Comparison of ENCODE assay signal across 8 cellular contexts in the genomic region with DNA sequence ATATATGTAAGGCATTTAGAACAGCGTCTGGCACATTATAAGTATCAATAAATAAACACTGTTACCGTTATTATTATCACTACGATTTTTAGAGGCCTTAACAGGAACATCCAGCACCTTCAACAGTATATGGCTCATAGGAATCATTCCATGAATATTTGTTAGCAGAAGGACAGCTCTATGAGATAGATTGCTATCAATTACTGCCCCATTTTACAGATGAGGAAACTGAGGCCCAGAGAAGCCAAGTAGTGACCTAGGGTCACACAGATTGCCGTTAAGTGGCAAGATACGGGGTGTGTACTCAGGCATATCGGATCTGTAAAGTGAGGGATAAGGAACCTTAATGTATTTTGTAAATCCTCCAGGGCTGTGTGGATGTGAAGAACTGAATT. TPM values are rescaled to one million over a fixed set of nuclear protein-coding genes. Genes with fewer than 3 reads are reported as not detected.
DNase-seq lines count a peak whose midpoint lies in the region; ATAC-seq and TF ChIP-seq lines count a peak whose summit lies in the region.

No MANE protein-coding gene starts in this region.

- H3K4me3 ChIP-seq in AG09309 (ENCODE audit: control insufficient read depth, low read depth, low read length) (peak overlapping the region; percentile 86), Karpas-422 (ENCODE audit: low read length) (peak overlapping the region; percentile 80), colonic mucosa (peak overlapping the region; percentile 91)

- peak overlapping the region; percentile 71 for H3K4me2 ChIP-seq in Karpas-422 (ENCODE audit: low read depth, low read length, poor library complexity, severe bottlenecking)

- no peak for ATAC-seq in naive thymus-derived CD8-positive, alpha-beta T cell
- ATAC-seq in HG03135 (IDR thresholded peaks at IDR 0.05; ENCODE audit: unreplicated experiment) (no peak), HG03565 (IDR thresholded peaks at IDR 0.05; ENCODE audit: unreplicated experiment) (no peak), HG03097 (IDR thresholded peaks at IDR 0.05; ENCODE audit: low FRiP score, unreplicated experiment) (no peak)

- H3K36me3 Mint-ChIP-seq in naive thymus-derived CD8-positive, alpha-beta T cell = peaks cover 0 to 12% (median 2%) of the 10 kb centered on the region in 3 donors

- H3K9me3 ChIP-seq in Karpas-422 (ENCODE audit: low read length) = no peaks in the 10 kb centered on the region
- H3K9me3 ChIP-seq in colonic mucosa = no peaks in the 10 kb centered on the region

- H3K27ac Mint-ChIP-seq in naive thymus-derived CD8-positive, alpha-beta T cell = peak overlapping the region; percentile 94 to 100 (median 99)

- H4K20me1 ChIP-seq in Karpas-422 (ENCODE audit: insufficient read depth, low read depth, low read length) = no peaks in the 10 kb centered on the region

- H3K27me3 Mint-ChIP-seq in naive thymus-derived CD8-positive, alpha-beta T cell = peaks cover 0 to 3% (median 0%) of the 10 kb centered on the region in 5 donors

- no peak overlapping the region for H3K27ac ChIP-seq in Karpas-422 (ENCODE audit: low read length)
- H3K27ac ChIP-seq in colonic mucosa = peak overlapping the region; percentile 98

- peaks cover 12 to 38% (median 30%) of the 10 kb centered on the region in 4 donors for H3K4me1 Mint-ChIP-seq in naive thymus-derived CD8-positive, alpha-beta T cell

- H3K9me2 ChIP-seq in Karpas-422 (replicated peaks; ENCODE audit: insufficient read depth, low read length) = no peaks in the 10 kb centered on the region

- H3K4me1 ChIP-seq in Karpas-422 (ENCODE audit: low read length) = peaks cover 36% of the 10 kb centered on the region
- H3K4me1 ChIP-seq in colonic mucosa = peaks cover 4% of the 10 kb centered on the region

- H3K27me3 ChIP-seq in Karpas-422 (ENCODE audit: low read length) (no peaks in the 10 kb centered on the region), colonic mucosa (no peaks in the 10 kb centered on the region)

- H3K4me3 Mint-ChIP-seq in naive thymus-derived CD8-positive, alpha-beta T cell = peak overlapping the region; percentile 96 to 100 (median 98)

- H3K79me2 ChIP-seq in Karpas-422 (ENCODE audit: low read length) = peaks cover 34% of the 10 kb centered on the region

- DNase-seq in AG09309 (ENCODE audit: low read depth) (no peak), Karpas-422 (no peak), colonic mucosa (no peak), globus pallidus (ENCODE audit: low spot score) (no peak)
- DNase-seq in naive thymus-derived CD8-positive, alpha-beta T cell = no peak

- POLR2A ChIA-PET in naive thymus-derived CD8-positive, alpha-beta T cell (lab: Charles Lee) = interaction anchor here (0.5 to 3.1 kb wide), 14 partner anchors 13 to 1228 kb away, joined by 3 to 49 read pairs (median 5); a partner anchor contains a TSS

- H3K9ac ChIP-seq in Karpas-422 (ENCODE audit: low read length) = peak overlapping the region; percentile 66
- no peak overlapping the region for H3K9ac ChIP-seq in colonic mucosa (ENCODE audit: low read depth in 2 of 2, low read length in 2 of 2)

- intact Hi-C loops in colonic mucosa (cut with DNase I) = loop anchor here (2.0 to 5.0 kb wide), 2 partner anchors 75 to 96 kb away; a partner anchor contains a TSS

- H3K9me3 Mint-ChIP-seq in naive thymus-derived CD8-positive, alpha-beta T cell = peaks cover 0 to 3% (median 0%) of the 10 kb centered on the region in 9 donors

- peaks cover 4% of the 10 kb centered on the region; the same call in 1 of the 2 replicates for H3K36me3 ChIP-seq in Karpas-422 (ENCODE audit: insufficient read depth, low read length)
- H3K36me3 ChIP-seq in colonic mucosa = no peaks in the 10 kb centered on the region

- peak overlapping the region; percentile 85 for H2AFZ ChIP-seq in Karpas-422 (ENCODE audit: low read length)

- no peak for TF ChIP-seq CTCF in AG09309 (IDR thresholded peaks at IDR 0.05; ENCODE audit: control insufficient read depth, insufficient read depth, low read depth, low read length, missing control alignments)
- no peak for TF ChIP-seq CTCF in colonic mucosa (IDR thresholded peaks at IDR 0.05)

RNA-seq across cellular contexts. Expression of a gene that starts 0.5 kb away (rescaled TPM):
- 70.6 and 127 TPM in 2 replicates for total RNA-seq in Karpas-422 (2014; rRNA removed; shearing (Covaris generic); ENCODE audit: low replicate concordance)
- 10 to 100 TPM; 46.1 to 68.3 TPM for total RNA-seq in colonic mucosa
- 10 to 100 TPM; 35.1 to 41.4 TPM for total RNA-seq in naive thymus-derived CD8-positive, alpha-beta T cell
- 10 to 100 TPM; 88.4 to 90.5 (median 89.4) TPM for polyA plus RNA-seq in naive thymus-derived CD8-positive, alpha-beta T cell

RNA-seq across cellular contexts. Expression of a gene that starts 29.4 kb away (rescaled TPM):
- total RNA-seq in Karpas-422 (2014; rRNA removed; shearing (Covaris generic); ENCODE audit: low replicate concordance) = not detected in 2 replicates
- total RNA-seq in colonic mucosa = under 1 TPM; 0.27 to 0.91 TPM
- not detected for total RNA-seq in naive thymus-derived CD8-positive, alpha-beta T cell
- not detected for polyA plus RNA-seq in naive thymus-derived CD8-positive, alpha-beta T cell

RNA-seq across cellular contexts. Expression of a gene that starts 30.3 kb away (rescaled TPM):
- 17.9 and 30.3 TPM in 2 replicates for total RNA-seq in Karpas-422 (2014; rRNA removed; shearing (Covaris generic); ENCODE audit: low replicate concordance)
- total RNA-seq in colonic mucosa = under 1 TPM; 0.64 to 0.93 TPM
- total RNA-seq in naive thymus-derived CD8-positive, alpha-beta T cell = under 1 TPM; 0.49 to 0.82 TPM
- under 1 TPM in 2 of 3 donors, not detected in 1; 0.03 to 0.06 TPM for polyA plus RNA-seq in naive thymus-derived CD8-positive, alpha-beta T cell
